In the genomic region with DNA sequence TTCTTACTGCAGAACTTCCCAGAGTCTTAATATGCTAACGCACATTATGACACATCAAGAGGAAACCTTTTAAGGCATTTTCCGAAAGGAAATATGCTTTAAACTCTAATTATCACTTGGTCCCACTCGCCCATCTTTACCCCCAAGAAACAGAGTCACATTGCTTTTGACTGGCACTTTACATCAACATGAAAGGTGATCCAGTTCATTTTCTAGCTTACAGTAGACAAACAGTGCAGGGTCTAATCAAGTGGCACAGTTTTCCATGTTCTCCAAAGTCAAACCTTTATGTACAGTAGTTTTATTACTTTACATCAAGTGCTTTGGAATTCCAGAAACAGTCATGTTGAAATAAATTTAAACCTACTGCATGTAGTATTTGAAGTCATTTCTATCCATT, we compare ENCODE assay signal across 19 cellular contexts.
"Had no signal": no experiment of that assay in that cellular context is flagged by ENCODE, and none has a peak within 500 bp of the region (broad histone marks: within the 10 kb centered on the region; RNA-seq: fewer than 3 reads in every experiment).

No MANE protein-coding gene starts in this region.

- H3K9me3 Mint-ChIP-seq: activated CD4-positive, alpha-beta memory T cell treated with anti-CD3 and anti-CD28 coated beads, Interleukin-2, amount 10 ng/mL, durations not matched to agents 7 days and 5 days; activated T-helper 17 cell treated with anti-CD3 and anti-CD28 coated beads, Interleukin-2, amount 50 U/mL, for 72 hours; central memory CD8-positive, alpha-beta T cell; naive thymus-derived CD8-positive, alpha-beta T cell; T-helper 1 cell treated with Interleukin-12 subunit alpha and Interleukin-12 subunit beta and Interleukin-4 antibody, amounts not matched to agents 30 μg/mL and 1 μg/mL, for 36 hours had no signal

- H3K4me3 Mint-ChIP-seq: activated CD4-positive, alpha-beta memory T cell treated with anti-CD3 and anti-CD28 coated beads, Interleukin-2, amount 10 ng/mL, durations not matched to agents 7 days and 5 days; activated T-helper 17 cell treated with anti-CD3 and anti-CD28 coated beads, Interleukin-2, amount 50 U/mL, for 72 hours; central memory CD8-positive, alpha-beta T cell; T-helper 1 cell treated with Interleukin-12 subunit alpha and Interleukin-12 subunit beta and Interleukin-4 antibody, amounts not matched to agents 30 μg/mL and 1 μg/mL, for 36 hours had no signal

- ATAC-seq: activated T-helper 17 cell treated with anti-CD3 and anti-CD28 coated beads, Interleukin-2, amount 50 U/mL, for 72 hours; esophagus mucosa; left lobe of liver; naive thymus-derived CD8-positive, alpha-beta T cell; psoas muscle; stimulated activated naive CD8-positive, alpha-beta T cell treated with anti-CD3 and anti-CD28 coated beads, Interleukin-15, Interleukin-2, amounts not matched to agents 100 U/mL and 50 U/mL, for 24 hours had no signal

- DNase-seq: activated CD4-positive, alpha-beta memory T cell treated with anti-CD3 and anti-CD28 coated beads, Interleukin-2, amount 10 ng/mL, durations not matched to agents 7 days and 5 days; activated CD4-positive, alpha-beta T cell treated with anti-CD3 and anti-CD28 coated beads for 48 hours; activated CD4-positive, CD25-positive, alpha-beta regulatory T cell; activated naive CD4-positive, alpha-beta T cell; effector memory CD4-positive, alpha-beta T cell; foreskin melanocyte; naive thymus-derived CD8-positive, alpha-beta T cell; ovary; psoas muscle; spleen; stimulated activated CD4-positive, alpha-beta T cell treated with anti-CD3 and anti-CD28 coated beads, Interleukin-4, amount 100 ng/mL, for 1 hour; stimulated activated naive CD8-positive, alpha-beta T cell treated with anti-CD3 and anti-CD28 coated beads, Interleukin-15, Interleukin-2, amounts not matched to agents 100 U/mL and 50 U/mL, for 24 hours; tibial artery had no signal

- H3K27ac ChIP-seq: ovary, psoas muscle, right atrium auricular region, spleen, tibial artery had no signal

- H3K27me3 Mint-ChIP-seq: activated CD4-positive, alpha-beta memory T cell treated with anti-CD3 and anti-CD28 coated beads, Interleukin-2, amount 10 ng/mL, durations not matched to agents 7 days and 5 days; activated T-helper 17 cell treated with anti-CD3 and anti-CD28 coated beads, Interleukin-2, amount 50 U/mL, for 72 hours; central memory CD8-positive, alpha-beta T cell; naive thymus-derived CD8-positive, alpha-beta T cell had no signal

- H3K27ac Mint-ChIP-seq: activated CD4-positive, alpha-beta memory T cell treated with anti-CD3 and anti-CD28 coated beads, Interleukin-2, amount 10 ng/mL, durations not matched to agents 7 days and 5 days; T-helper 1 cell treated with Interleukin-12 subunit alpha and Interleukin-12 subunit beta and Interleukin-4 antibody, amounts not matched to agents 30 μg/mL and 1 μg/mL, for 36 hours had no signal
